8 cellular contexts compared by ENCODE assay signal in genomic region chr5:37722236-37723146, GRCh38.
DNase-seq lines count a peak whose midpoint lies in the region; ATAC-seq lines count a peak whose summit lies in the region.

No MANE protein-coding gene starts in this region.

- peak; percentile 60 for ATAC-seq in GM19043 (IDR thresholded peaks at IDR 0.05; ENCODE audit: low read depth, unreplicated experiment)
- peak; percentile 57 for ATAC-seq in HG03139 (IDR thresholded peaks at IDR 0.05; ENCODE audit: unreplicated experiment)
- no peak for ATAC-seq in left ventricle myocardium superior

- intact Hi-C loops in left ventricle myocardium superior (cut with micrococcal nuclease) = no loop called here

- DNase-seq in AG20443 (ENCODE audit: low spot score) = peak; percentile 81
- peak; percentile 42 to 59 for DNase-seq in SW 1271 (lab: John Stamatoyannopoulos, UW)
- DNase-seq in iris pigment epithelial cell (ENCODE audit: low read depth) = peak; percentile 97
- no peak for DNase-seq in NAMALWA (ENCODE audit: low spot score)
- DNase-seq in left ventricle myocardium superior = no peak
- no peak for DNase-seq in central memory CD4-positive, alpha-beta T cell

Comparison
In these comparisons a context has a peak if more than half of its experiments do, and no peak if none do; other contexts are left out.
1. DNase-seq: peak in AG20443 (single experiment), SW 1271 (2 of 2) and iris pigment epithelial cell (single experiment); none in NAMALWA (single experiment), left ventricle myocardium superior (single experiment) and central memory CD4-positive, alpha-beta T cell (single experiment).